ENCODE assay signal across 13 cellular contexts in genomic region chr7:412731-413356, GRCh38.
"Had no signal": no experiment of that assay in that cellular context is flagged by ENCODE, and none has a peak within 500 bp of the region (broad histone marks: within the 10 kb centered on the region; RNA-seq: fewer than 3 reads in every experiment).

No MANE protein-coding gene starts in this region.

- H3K9ac ChIP-seq: parathyroid adenoma had no signal

- H3K4me1 ChIP-seq: ascending aorta, esophagus muscularis mucosa, parathyroid adenoma had no signal

- H3K27ac ChIP-seq: ascending aorta, dorsolateral prefrontal cortex, esophagus muscularis mucosa, parathyroid adenoma had no signal

- H3K4me1 Mint-ChIP-seq: activated CD4-positive, alpha-beta memory T cell treated with anti-CD3 and anti-CD28 coated beads, Interleukin-2, amount 10 ng/mL, durations not matched to agents 7 days and 5 days had no signal

- DNase-seq: activated CD4-positive, alpha-beta memory T cell treated with anti-CD3 and anti-CD28 coated beads, Interleukin-2, amount 10 ng/mL, durations not matched to agents 7 days and 5 days; activated gamma-delta T cell treated with Interleukin-2 at 50 U/mL for 16 hours; activated T-cell treated with anti-CD3 and anti-CD28 coated beads, Interleukin-2, amount 50 U/mL, for 48 hours; mesenchymal stem cell; stimulated activated CD4-positive, alpha-beta T cell treated with anti-CD3 and anti-CD28 coated beads, Interleukin-2, amount 100 ng/mL, for 24 hours; stimulated activated naive CD4-positive, alpha-beta T cell; substantia nigra; trophoblast cell had no signal

- H3K9me3 ChIP-seq: ascending aorta had no signal

- H3K4me3 Mint-ChIP-seq: activated CD4-positive, alpha-beta memory T cell treated with anti-CD3 and anti-CD28 coated beads, Interleukin-2, amount 10 ng/mL, durations not matched to agents 7 days and 5 days had no signal

- H3K27ac Mint-ChIP-seq: activated CD4-positive, alpha-beta memory T cell treated with anti-CD3 and anti-CD28 coated beads, Interleukin-2, amount 10 ng/mL, durations not matched to agents 7 days and 5 days had no signal

- H3K4me3 ChIP-seq: ascending aorta, dorsolateral prefrontal cortex, esophagus muscularis mucosa had no signal

- H3K27me3 Mint-ChIP-seq: activated CD4-positive, alpha-beta memory T cell treated with anti-CD3 and anti-CD28 coated beads, Interleukin-2, amount 10 ng/mL, durations not matched to agents 7 days and 5 days had no signal

- H3K27me3 ChIP-seq: ascending aorta had no signal

- H3K9me3 Mint-ChIP-seq: activated CD4-positive, alpha-beta memory T cell treated with anti-CD3 and anti-CD28 coated beads, Interleukin-2, amount 10 ng/mL, durations not matched to agents 7 days and 5 days had no signal

- H3K36me3 ChIP-seq: ascending aorta, esophagus muscularis mucosa had no signal

- ATAC-seq: right cardiac atrium had no signal
